18 cellular contexts compared by ENCODE assay signal in genomic region chr2:159658887-159659437, GRCh38. TPM values are rescaled to one million over a fixed set of nuclear protein-coding genes. Genes with fewer than 3 reads are reported as not detected.
DNase-seq lines count a peak whose midpoint lies in the region; ATAC-seq and TF ChIP-seq lines count a peak whose summit lies in the region.
"Had no signal": no experiment of that assay in that cellular context is flagged by ENCODE, and none has a peak within 500 bp of the region (broad histone marks: within the 10 kb centered on the region; RNA-seq: fewer than 3 reads in every experiment).

No MANE protein-coding gene starts in this region.

- TF ChIP-seq CTCF in fibroblast of villous mesenchyme (IDR thresholded peaks at IDR 0.05; ENCODE audit: insufficient read depth, low read depth, low read length) (no peak), sigmoid colon (IDR thresholded peaks at IDR 0.05) (no peak)

- DNase-seq in OCI-M1 (lab: John Stamatoyannopoulos, UW) (peak; percentile 26), fibroblast of villous mesenchyme (ENCODE audit: low read depth) (peak; percentile 28), sigmoid colon (peak; percentile 69), Kasumi-1 (lab: John Stamatoyannopoulos, UW) (no peak), substantia nigra (lab: John Stamatoyannopoulos, UW) (no peak), NCI-H2196 treated with DMSO at 0.1 percent for 48 hours (lab: John Stamatoyannopoulos, UW; ENCODE audit: unreplicated experiment) (no peak)
- DNase-seq in stimulated activated CD4-positive, alpha-beta T cell treated with anti-CD3 and anti-CD28 coated beads, Interleukin-12 subunit alpha, Interleukin-12 subunit beta, amount 100 ng/mL, for 4 hours, result no peak
- DNase-seq: activated CD4-positive, alpha-beta T cell treated with anti-CD3 and anti-CD28 coated beads, Interleukin-2, amount 50 U/mL, for 4 hours; amniotic stem cell; DMS53; left colon; naive thymus-derived CD8-positive, alpha-beta T cell; NCI-H2171; stimulated activated naive CD4-positive, alpha-beta T cell treated with Interleukin-2 at 50 U/mL for 16 hours had no signal

- no peaks in the 10 kb centered on the region for H3K36me3 ChIP-seq in sigmoid colon
- H3K36me3 ChIP-seq: BLaER1 treated with 17β-estradiol and CSF1 and Interleukin-3, amounts not matched to agents 10 nM and 100 nM; vagina had no signal

- H3K9me3 ChIP-seq in sigmoid colon, result peaks cover 0 to 4% (median 0%) of the 10 kb centered on the region in 4 donors

- no peaks in the 10 kb centered on the region for H3K27me3 ChIP-seq in sigmoid colon
- H3K27me3 ChIP-seq: BLaER1 treated with 17β-estradiol and CSF1 and Interleukin-3, amounts not matched to agents 10 nM and 100 nM; vagina had no signal

- H3K27ac ChIP-seq in sigmoid colon (no peak overlapping the region), substantia nigra (ENCODE audit: low read depth, low read length, poor library complexity, severe bottlenecking) (no peak overlapping the region)
- H3K27ac ChIP-seq: BLaER1 treated with 17β-estradiol and CSF1 and Interleukin-3, amounts not matched to agents 10 nM and 100 nM; coronary artery; vagina had no signal

- 84 to 93% methylated on average over 5 of the region's 5 CpGs for WGBS in sigmoid colon, 2 donors

- H3K4me3 ChIP-seq in fibroblast of villous mesenchyme (ENCODE audit: low read depth, low read length), result no peak overlapping the region
- H3K4me3 ChIP-seq in sigmoid colon, result no peak overlapping the region
- H3K4me3 ChIP-seq: BLaER1 treated with 17β-estradiol and CSF1 and Interleukin-3, amounts not matched to agents 10 nM and 100 nM; coronary artery; vagina had no signal

- ATAC-seq in GM19351 (IDR thresholded peaks at IDR 0.05; ENCODE audit: unreplicated experiment), result peak; percentile 54
- ATAC-seq: left colon; naive thymus-derived CD8-positive, alpha-beta T cell had no signal

- no peaks in the 10 kb centered on the region for H3K4me1 ChIP-seq in sigmoid colon
- H3K4me1 ChIP-seq: BLaER1 treated with 17β-estradiol and CSF1 and Interleukin-3, amounts not matched to agents 10 nM and 100 nM; vagina had no signal

- intact Hi-C loops in sigmoid colon (cut with DNase I), result no loop called here

- no peak for TF ChIP-seq EP300 in sigmoid colon (IDR thresholded peaks at IDR 0.05)

- TF ChIP-seq POLR2A in sigmoid colon (IDR thresholded peaks at IDR 0.05), result no peak

RNA-seq across cellular contexts. Expression of gene BAZ2B, which starts 42.6 kb away (rescaled TPM):
- total RNA-seq in fibroblast of villous mesenchyme, result 49.9 and 63.5 TPM in 2 replicates
- 100 to 1,000 TPM; 105 to 156 (median 145) TPM for total RNA-seq in sigmoid colon
- polyA plus RNA-seq in sigmoid colon, result 10 to 100 TPM in 1 of 3 donors, 1 to 10 TPM in 2; 7.6 to 18.4 (median 9.0) TPM

RNA-seq across cellular contexts. Expression of gene MARCHF7, which starts 53.3 kb away (rescaled TPM):
- total RNA-seq in fibroblast of villous mesenchyme (80.5 and 158 TPM in 2 replicates), sigmoid colon (100 to 1,000 TPM in 2 of 4 donors, 10 to 100 TPM in 2; 89.9 to 112 (median 103) TPM)
- 10 to 100 TPM; 21.0 to 35.5 (median 28.2) TPM for polyA plus RNA-seq in sigmoid colon

Comparison
In these comparisons a context has a peak if more than half of its experiments do, and no peak if none do; other contexts are left out.
1. DNase-seq: peak in OCI-M1 (single experiment), fibroblast of villous mesenchyme (single experiment) and sigmoid colon (single experiment); none in Kasumi-1 (0 of 2), substantia nigra (0 of 49), NCI-H2196 treated with DMSO at 0.1 percent for 48 hours (single experiment) and stimulated activated CD4-positive, alpha-beta T cell treated with anti-CD3 and anti-CD28 coated beads, Interleukin-12 subunit alpha, Interleukin-12 subunit beta, amount 100 ng/mL, for 4 hours (single experiment).